1 cellular context compared by ENCODE assay signal in the genomic region with DNA sequence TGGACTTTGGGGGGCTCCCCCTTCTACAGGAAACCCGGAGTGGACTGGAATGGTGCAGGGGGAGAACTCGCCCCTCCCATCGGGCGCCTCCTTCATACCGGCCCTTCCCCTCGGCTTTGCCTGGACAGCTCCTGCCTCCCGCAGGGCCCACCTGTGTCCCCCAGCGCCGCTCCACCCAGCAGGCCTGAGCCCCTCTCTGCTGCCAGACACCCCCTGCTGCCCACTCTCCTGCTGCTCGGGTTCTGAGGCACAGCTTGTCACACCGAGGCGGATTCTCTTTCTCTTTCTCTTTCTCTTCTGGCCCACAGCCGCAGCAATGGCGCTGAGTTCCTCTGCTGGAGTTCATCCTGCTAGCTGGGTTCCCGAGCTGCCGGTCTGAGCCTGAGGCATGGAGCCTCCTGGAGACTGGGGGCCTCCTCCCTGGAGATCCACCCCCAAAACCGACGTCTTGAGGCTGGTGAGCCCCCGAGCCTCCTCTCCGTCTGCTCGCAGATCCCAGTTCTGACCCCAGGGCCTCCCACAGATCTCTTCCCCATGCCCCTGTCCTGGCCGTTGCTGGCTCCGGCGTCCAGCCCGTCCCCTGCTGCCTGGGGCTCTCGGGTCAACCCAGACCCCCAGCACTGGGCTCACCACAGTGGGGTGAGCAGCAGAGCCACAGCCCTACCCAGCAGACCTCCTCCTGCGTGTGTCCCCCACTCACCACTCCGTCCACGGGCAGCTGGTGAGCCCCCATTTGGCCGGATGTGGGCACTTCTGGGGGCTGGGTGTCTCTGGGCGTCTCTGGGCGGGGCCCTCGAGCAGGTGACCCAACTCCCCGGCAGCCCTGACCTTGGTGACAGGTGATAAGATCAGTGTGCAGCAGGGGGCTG.
TF ChIP-seq lines count a peak whose summit lies in the region.

Gene TNFRSF14 (plus strand): TSS at position 95 of the 869 bp plus-strand sequence. CDS start 294 bp downstream, at position 389.

TF ChIP-seq in HepG2, 621 proteins besides CTCF, POLR2A, EP300 and RAD21 (continued from another document and continues in another):
- TF ChIP-seq ZNF841 (CRISPR knock-in tag; IDR thresholded peaks at IDR 0.05; ENCODE audit: borderline replicate concordance) (no peak), SAFB2 (CRISPR knock-in tag; IDR thresholded peaks at IDR 0.05; ENCODE audit: borderline replicate concordance, low read depth) (no peak; the same call in 1 of the 2 replicates), ZNF512B (CRISPR knock-in tag; IDR thresholded peaks at IDR 0.05; ENCODE audit: borderline replicate concordance) (0 out of 2 replicates have a peak, but pooled peaks have one; percentile 24), ZNF263 (CRISPR knock-in tag; IDR thresholded peaks at IDR 0.05) (no peak), ZNF800 (CRISPR knock-in tag; IDR thresholded peaks at IDR 0.05) (no peak), ONECUT2 (CRISPR knock-in tag; IDR thresholded peaks at IDR 0.05) (no peak), CBX1 (IDR thresholded peaks at IDR 0.05; ENCODE audit: low read depth) (no peak), MTF1 (CRISPR knock-in tag; IDR thresholded peaks at IDR 0.05) (no peak), KDM5B (CRISPR knock-in tag; IDR thresholded peaks at IDR 0.05; ENCODE audit: borderline replicate concordance) (no peak), ZNF276 (CRISPR knock-in tag; IDR thresholded peaks at IDR 0.05; ENCODE audit: low read depth) (no peak), ZNF616 (CRISPR knock-in tag; IDR thresholded peaks at IDR 0.05; ENCODE audit: low read depth) (0 out of 2 replicates have a peak, but pooled peaks have one; percentile 21), KLF11 (CRISPR knock-in tag; IDR thresholded peaks at IDR 0.05) (no peak; the same call in 1 of the 2 replicates), ZNF335 (CRISPR knock-in tag; IDR thresholded peaks at IDR 0.05) (no peak), ZKSCAN1 (IDR thresholded peaks at IDR 0.05; ENCODE audit: low read length) (no peak), SMARCE1 (IDR thresholded peaks at IDR 0.05; ENCODE audit: borderline replicate concordance) (no peak), PHF5A (CRISPR knock-in tag; IDR thresholded peaks at IDR 0.05; ENCODE audit: low read depth, unreplicated experiment) (no peak), ZNF773 (CRISPR knock-in tag; IDR thresholded peaks at IDR 0.05; ENCODE audit: borderline replicate concordance) (no peak), PLRG1 (conservative IDR thresholded peaks at IDR 0.05) (no peak), MBNL3 (CRISPR knock-in tag; conservative IDR thresholded peaks at IDR 0.05) (no peak), ZNF432 (CRISPR knock-in tag; IDR thresholded peaks at IDR 0.05; ENCODE audit: borderline replicate concordance) (no peak), HNF1B (CRISPR knock-in tag; IDR thresholded peaks at IDR 0.05) (no peak), TEAD2 (CRISPR knock-in tag; IDR thresholded peaks at IDR 0.05) (no peak), SMAD3 (CRISPR knock-in tag; IDR thresholded peaks at IDR 0.05) (no peak), ZNF839 (CRISPR knock-in tag; IDR thresholded peaks at IDR 0.05; ENCODE audit: borderline replicate concordance) (no peak), SOX6 (IDR thresholded peaks at IDR 0.05) (no peak), SOX6 (CRISPR knock-in tag; IDR thresholded peaks at IDR 0.05) (no peak; the same call in 1 of the 2 replicates), SATB2 (CRISPR knock-in tag; IDR thresholded peaks at IDR 0.05) (no peak), KMT2B (CRISPR knock-in tag; IDR thresholded peaks at IDR 0.05) (no peak), ZNF777 (CRISPR knock-in tag; IDR thresholded peaks at IDR 0.05) (no peak; the same call in none of the 2 replicates), ZNF280D (CRISPR knock-in tag; IDR thresholded peaks at IDR 0.05) (no peak)
- TF ChIP-seq, protein P1, sequence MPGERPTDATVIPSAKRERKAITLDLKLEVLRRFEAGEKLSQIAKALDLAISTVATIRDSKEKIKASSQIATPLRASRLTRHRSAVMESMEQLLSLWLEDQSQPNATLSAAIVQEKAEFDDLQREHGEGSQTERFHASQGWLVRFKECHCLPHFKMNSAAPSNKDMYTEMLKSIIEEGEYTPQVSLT (CRISPR knock-in tag; IDR thresholded peaks at IDR 0.05; ENCODE audit: borderline replicate concordance, low read depth), result no peak
- TF ChIP-seq, protein P2, sequence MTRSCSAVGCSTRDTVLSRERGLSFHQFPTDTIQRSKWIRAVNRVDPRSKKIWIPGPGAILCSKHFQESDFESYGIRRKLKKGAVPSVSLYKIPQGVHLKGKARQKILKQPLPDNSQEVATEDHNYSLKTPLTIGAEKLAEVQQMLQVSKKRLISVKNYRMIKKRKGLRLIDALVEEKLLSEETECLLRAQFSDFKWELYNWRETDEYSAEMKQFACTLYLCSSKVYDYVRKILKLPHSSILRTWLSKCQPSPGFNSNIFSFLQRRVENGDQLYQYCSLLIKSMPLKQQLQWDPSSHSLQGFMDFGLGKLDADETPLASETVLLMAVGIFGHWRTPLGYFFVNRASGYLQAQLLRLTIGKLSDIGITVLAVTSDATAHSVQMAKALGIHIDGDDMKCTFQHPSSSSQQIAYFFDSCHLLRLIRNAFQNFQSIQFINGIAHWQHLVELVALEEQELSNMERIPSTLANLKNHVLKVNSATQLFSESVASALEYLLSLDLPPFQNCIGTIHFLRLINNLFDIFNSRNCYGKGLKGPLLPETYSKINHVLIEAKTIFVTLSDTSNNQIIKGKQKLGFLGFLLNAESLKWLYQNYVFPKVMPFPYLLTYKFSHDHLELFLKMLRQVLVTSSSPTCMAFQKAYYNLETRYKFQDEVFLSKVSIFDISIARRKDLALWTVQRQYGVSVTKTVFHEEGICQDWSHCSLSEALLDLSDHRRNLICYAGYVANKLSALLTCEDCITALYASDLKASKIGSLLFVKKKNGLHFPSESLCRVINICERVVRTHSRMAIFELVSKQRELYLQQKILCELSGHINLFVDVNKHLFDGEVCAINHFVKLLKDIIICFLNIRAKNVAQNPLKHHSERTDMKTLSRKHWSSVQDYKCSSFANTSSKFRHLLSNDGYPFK (CRISPR knock-in tag; IDR thresholded peaks at IDR 0.05; ENCODE audit: borderline replicate concordance), result no peak; the same call in 1 of the 2 replicates
- TF ChIP-seq, protein P3, sequence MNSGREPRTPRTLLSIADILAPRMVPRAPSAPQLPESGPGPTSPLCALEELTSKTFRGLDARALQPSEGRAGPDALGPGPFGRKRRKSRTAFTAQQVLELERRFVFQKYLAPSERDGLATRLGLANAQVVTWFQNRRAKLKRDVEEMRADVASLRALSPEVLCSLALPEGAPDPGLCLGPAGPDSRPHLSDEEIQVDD (CRISPR knock-in tag; IDR thresholded peaks at IDR 0.05; ENCODE audit: borderline replicate concordance), result no peak
- TF ChIP-seq, protein P4, sequence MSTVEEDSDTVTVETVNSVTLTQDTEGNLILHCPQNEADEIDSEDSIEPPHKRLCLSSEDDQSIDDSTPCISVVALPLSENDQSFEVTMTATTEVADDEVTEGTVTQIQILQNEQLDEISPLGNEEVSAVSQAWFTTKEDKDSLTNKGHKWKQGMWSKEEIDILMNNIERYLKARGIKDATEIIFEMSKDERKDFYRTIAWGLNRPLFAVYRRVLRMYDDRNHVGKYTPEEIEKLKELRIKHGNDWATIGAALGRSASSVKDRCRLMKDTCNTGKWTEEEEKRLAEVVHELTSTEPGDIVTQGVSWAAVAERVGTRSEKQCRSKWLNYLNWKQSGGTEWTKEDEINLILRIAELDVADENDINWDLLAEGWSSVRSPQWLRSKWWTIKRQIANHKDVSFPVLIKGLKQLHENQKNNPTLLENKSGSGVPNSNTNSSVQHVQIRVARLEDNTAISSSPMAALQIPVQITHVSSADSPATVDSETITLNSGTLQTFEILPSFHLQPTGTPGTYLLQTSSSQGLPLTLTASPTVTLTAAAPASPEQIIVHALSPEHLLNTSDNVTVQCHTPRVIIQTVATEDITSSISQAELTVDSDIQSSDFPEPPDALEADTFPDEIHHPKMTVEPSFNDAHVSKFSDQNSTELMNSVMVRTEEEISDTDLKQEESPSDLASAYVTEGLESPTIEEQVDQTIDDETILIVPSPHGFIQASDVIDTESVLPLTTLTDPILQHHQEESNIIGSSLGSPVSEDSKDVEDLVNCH (CRISPR knock-in tag; IDR thresholded peaks at IDR 0.05), result no peak
- TF ChIP-seq, protein P5, sequence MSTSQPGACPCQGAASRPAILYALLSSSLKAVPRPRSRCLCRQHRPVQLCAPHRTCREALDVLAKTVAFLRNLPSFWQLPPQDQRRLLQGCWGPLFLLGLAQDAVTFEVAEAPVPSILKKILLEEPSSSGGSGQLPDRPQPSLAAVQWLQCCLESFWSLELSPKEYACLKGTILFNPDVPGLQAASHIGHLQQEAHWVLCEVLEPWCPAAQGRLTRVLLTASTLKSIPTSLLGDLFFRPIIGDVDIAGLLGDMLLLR (CRISPR knock-in tag; IDR thresholded peaks at IDR 0.05), result no peak
- TF ChIP-seq, protein P6, sequence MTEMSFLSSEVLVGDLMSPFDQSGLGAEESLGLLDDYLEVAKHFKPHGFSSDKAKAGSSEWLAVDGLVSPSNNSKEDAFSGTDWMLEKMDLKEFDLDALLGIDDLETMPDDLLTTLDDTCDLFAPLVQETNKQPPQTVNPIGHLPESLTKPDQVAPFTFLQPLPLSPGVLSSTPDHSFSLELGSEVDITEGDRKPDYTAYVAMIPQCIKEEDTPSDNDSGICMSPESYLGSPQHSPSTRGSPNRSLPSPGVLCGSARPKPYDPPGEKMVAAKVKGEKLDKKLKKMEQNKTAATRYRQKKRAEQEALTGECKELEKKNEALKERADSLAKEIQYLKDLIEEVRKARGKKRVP (CRISPR knock-in tag; IDR thresholded peaks at IDR 0.05), result no peak
